In genomic region chr13:23599083-23599925, GRCh38 we compare ENCODE assay signal across 2 cellular contexts.
TF ChIP-seq lines count a peak whose summit lies in the region.

No MANE protein-coding gene starts in this region.

TF ChIP-seq in HepG2, 621 proteins besides CTCF, POLR2A, EP300 and RAD21 (continues in another document):
- no peak for TF ChIP-seq RFXAP (CRISPR knock-in tag; IDR thresholded peaks at IDR 0.05; ENCODE audit: borderline replicate concordance)
- no peak for TF ChIP-seq RARG (CRISPR knock-in tag; IDR thresholded peaks at IDR 0.05; ENCODE audit: low read depth)
- no peak for TF ChIP-seq ZNF674 (CRISPR knock-in tag; IDR thresholded peaks at IDR 0.05; ENCODE audit: low read depth)
- TF ChIP-seq ZNF142 (CRISPR knock-in tag; IDR thresholded peaks at IDR 0.05) = 0 out of 2 replicates have a peak, but pooled peaks have one; percentile 80
- no peak for TF ChIP-seq ZNF616 (CRISPR knock-in tag; IDR thresholded peaks at IDR 0.05; ENCODE audit: low read depth)
- no peak for TF ChIP-seq DNMT3B (CRISPR knock-in tag; conservative IDR thresholded peaks at IDR 0.05)
- peak; percentile 68; the same call in 1 of the 2 replicates for TF ChIP-seq ZNF609 (CRISPR knock-in tag; IDR thresholded peaks at IDR 0.05; ENCODE audit: borderline replicate concordance)
- TF ChIP-seq CHD2 (IDR thresholded peaks at IDR 0.05; ENCODE audit: low read depth, low read length) = no peak

TF ChIP-seq in SK-N-SH, 30 proteins besides CTCF, POLR2A, EP300 and RAD21:
- TF ChIP-seq IRF3 (IDR thresholded peaks at IDR 0.05; ENCODE audit: low read depth, low read length) (no peak), FOXJ3 (CRISPR knock-in tag; IDR thresholded peaks at IDR 0.05) (no peak), NRF1 (IDR thresholded peaks at IDR 0.05; ENCODE audit: low read depth, low read length) (no peak), SIN3A (IDR thresholded peaks at IDR 0.05; ENCODE audit: borderline replicate concordance, low read depth, low read length) (no peak), RFX5 (IDR thresholded peaks at IDR 0.05; ENCODE audit: low read length) (no peak), TCF12 (IDR thresholded peaks at IDR 0.05) (no peak), RCOR1 (IDR thresholded peaks at IDR 0.05; ENCODE audit: low read length) (no peak), TEAD4 (IDR thresholded peaks at IDR 0.05; ENCODE audit: borderline replicate concordance, insufficient read depth) (no peak), SMC3 (IDR thresholded peaks at IDR 0.05; ENCODE audit: low read depth, low read length) (no peak), REST (IDR thresholded peaks at IDR 0.05; ENCODE audit: low read depth, low read length) (no peak), PBX3 (IDR thresholded peaks at IDR 0.05) (no peak), JUND (IDR thresholded peaks at IDR 0.05) (no peak), MAX (IDR thresholded peaks at IDR 0.05; ENCODE audit: low read depth) (no peak), POLR2AphosphoS5 (IDR thresholded peaks at IDR 0.05; ENCODE audit: low read depth, low read length) (no peak), USF2 (IDR thresholded peaks at IDR 0.05; ENCODE audit: borderline replicate concordance, low read depth, low read length) (no peak), ZBTB33 (IDR thresholded peaks at IDR 0.05; ENCODE audit: borderline replicate concordance, low read depth) (no peak), MXI1 (IDR thresholded peaks at IDR 0.05; ENCODE audit: low read depth, low read length) (no peak), GABPA (IDR thresholded peaks at IDR 0.05; ENCODE audit: low read depth) (no peak), ELF1 (IDR thresholded peaks at IDR 0.05) (no peak), EZH2phosphoT487 (IDR thresholded peaks at IDR 0.05; ENCODE audit: borderline replicate concordance, low read depth) (no peak)
TF ChIP-seq in SK-N-SH: peak in this region for 0.
